Comparison of ENCODE assay signal across 3 cellular contexts in the genomic region with DNA sequence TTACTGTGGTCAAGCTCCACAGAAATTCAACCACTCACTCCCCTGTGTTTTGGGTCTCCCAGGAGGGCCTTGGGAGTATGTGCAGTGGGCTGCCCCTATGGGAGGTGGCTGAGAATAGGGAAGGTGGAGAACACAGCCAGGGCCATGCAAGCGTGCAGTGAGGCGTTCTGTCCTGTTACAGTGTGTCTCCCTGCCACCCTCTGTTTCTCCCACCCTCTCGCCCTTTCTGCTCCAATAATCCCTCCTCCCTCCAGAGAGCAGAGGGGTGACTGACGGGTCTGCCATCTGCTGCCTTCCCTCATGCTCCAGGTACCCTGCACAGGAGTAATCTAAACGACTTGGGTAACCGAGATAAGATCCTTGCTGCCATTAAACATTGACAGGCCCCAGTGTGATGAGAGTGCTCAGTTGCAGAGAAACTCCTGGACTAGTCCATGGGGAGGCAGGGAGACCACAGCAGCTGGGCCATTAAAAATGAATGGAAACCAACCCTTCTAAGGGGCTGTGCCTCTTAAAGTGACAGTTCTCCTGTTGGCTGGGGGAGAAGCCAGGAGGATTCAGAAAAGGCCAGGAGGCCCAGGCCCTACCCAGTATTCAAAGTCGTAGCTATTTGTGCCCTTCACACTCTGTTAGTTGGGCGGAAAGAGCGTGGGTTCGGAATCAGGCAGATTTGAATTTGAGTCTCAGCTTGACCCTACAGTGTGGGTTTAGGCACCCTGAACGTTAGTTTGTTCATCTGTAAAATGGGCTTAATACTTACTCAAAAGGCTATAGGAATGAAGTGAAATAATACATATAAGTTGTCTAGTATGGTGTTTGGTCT.
A peak's percentile ranks its signal among the peaks of the same experiment; 100 is the strongest.
TF ChIP-seq lines count a peak whose summit lies in the region.

No MANE protein-coding gene starts in this region.

TF ChIP-seq in SK-N-SH, 30 proteins besides CTCF, POLR2A, EP300 and RAD21:
- no peak for TF ChIP-seq TCF12 (IDR thresholded peaks at IDR 0.05)
- TF ChIP-seq GATA2 (CRISPR knock-in tag; IDR thresholded peaks at IDR 0.05): peak; percentile 49
- no peak for TF ChIP-seq JUND (IDR thresholded peaks at IDR 0.05)
- TF ChIP-seq FOSL2 (IDR thresholded peaks at IDR 0.05; ENCODE audit: borderline replicate concordance, low read depth): no peak
- no peak for TF ChIP-seq EZH2phosphoT487 (IDR thresholded peaks at IDR 0.05; ENCODE audit: borderline replicate concordance, low read depth)
- TF ChIP-seq CHD2 (IDR thresholded peaks at IDR 0.05; ENCODE audit: low read length, partially characterized antibody): no peak
- TF ChIP-seq TAF1 (IDR thresholded peaks at IDR 0.05; ENCODE audit: borderline replicate concordance, low read depth, low read length): no peak

TF ChIP-seq in SK-N-SH treated with all-trans-retinoic acid at 6 μM for 48 hours, 23 proteins besides CTCF, POLR2A, EP300 and RAD21:
- TF ChIP-seq ZNF565 (CRISPR knock-in tag; conservative IDR thresholded peaks at IDR 0.05; ENCODE audit: low read depth) (no peak), BACH2 (CRISPR knock-in tag; IDR thresholded peaks at IDR 0.05; ENCODE audit: borderline replicate concordance) (no peak), RARB (CRISPR knock-in tag; IDR thresholded peaks at IDR 0.05) (no peak), ZNF8 (CRISPR knock-in tag; IDR thresholded peaks at IDR 0.05) (no peak), ARNTL (CRISPR knock-in tag; IDR thresholded peaks at IDR 0.05; ENCODE audit: borderline replicate concordance, low read depth) (no peak), ZFP30 (CRISPR knock-in tag; IDR thresholded peaks at IDR 0.05) (no peak), ZC3H10 (CRISPR knock-in tag; IDR thresholded peaks at IDR 0.05) (no peak)
- TF ChIP-seq, protein P1, sequence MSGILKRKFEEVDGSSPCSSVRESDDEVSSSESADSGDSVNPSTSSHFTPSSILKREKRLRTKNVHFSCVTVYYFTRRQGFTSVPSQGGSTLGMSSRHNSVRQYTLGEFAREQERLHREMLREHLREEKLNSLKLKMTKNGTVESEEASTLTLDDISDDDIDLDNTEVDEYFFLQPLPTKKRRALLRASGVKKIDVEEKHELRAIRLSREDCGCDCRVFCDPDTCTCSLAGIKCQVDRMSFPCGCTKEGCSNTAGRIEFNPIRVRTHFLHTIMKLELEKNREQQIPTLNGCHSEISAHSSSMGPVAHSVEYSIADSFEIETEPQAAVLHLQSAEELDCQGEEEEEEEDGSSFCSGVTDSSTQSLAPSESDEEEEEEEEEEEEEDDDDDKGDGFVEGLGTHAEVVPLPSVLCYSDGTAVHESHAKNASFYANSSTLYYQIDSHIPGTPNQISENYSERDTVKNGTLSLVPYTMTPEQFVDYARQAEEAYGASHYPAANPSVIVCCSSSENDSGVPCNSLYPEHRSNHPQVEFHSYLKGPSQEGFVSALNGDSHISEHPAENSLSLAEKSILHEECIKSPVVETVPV (CRISPR knock-in tag; IDR thresholded peaks at IDR 0.05): no peak
TF ChIP-seq in SK-N-SH treated with all-trans-retinoic acid at 6 μM for 48 hours: peak in this region for 0.

TF ChIP-seq in GM23338, 12 proteins besides CTCF, POLR2A, EP300 and RAD21:
- TF ChIP-seq STAT1 (IDR thresholded peaks at IDR 0.05; ENCODE audit: unreplicated experiment) (no peak), ZNF114 (CRISPR knock-in tag; IDR thresholded peaks at IDR 0.05) (no peak), JUNB (IDR thresholded peaks at IDR 0.05; ENCODE audit: unreplicated experiment) (no peak), NANOG (IDR thresholded peaks at IDR 0.05; ENCODE audit: borderline replicate concordance) (no peak), ZNF331 (CRISPR knock-in tag; IDR thresholded peaks at IDR 0.05; ENCODE audit: low read depth) (no peak), EZH2phosphoT487 (IDR thresholded peaks at IDR 0.05; ENCODE audit: unreplicated experiment) (no peak), EZH2 (IDR thresholded peaks at IDR 0.05; ENCODE audit: low read depth, unreplicated experiment) (no peak), CREB1 (CRISPR knock-in tag; IDR thresholded peaks at IDR 0.05; ENCODE audit: low read depth) (no peak), POLR2AphosphoS5 (IDR thresholded peaks at IDR 0.05; ENCODE audit: low read depth) (no peak)
- TF ChIP-seq, protein P2, sequence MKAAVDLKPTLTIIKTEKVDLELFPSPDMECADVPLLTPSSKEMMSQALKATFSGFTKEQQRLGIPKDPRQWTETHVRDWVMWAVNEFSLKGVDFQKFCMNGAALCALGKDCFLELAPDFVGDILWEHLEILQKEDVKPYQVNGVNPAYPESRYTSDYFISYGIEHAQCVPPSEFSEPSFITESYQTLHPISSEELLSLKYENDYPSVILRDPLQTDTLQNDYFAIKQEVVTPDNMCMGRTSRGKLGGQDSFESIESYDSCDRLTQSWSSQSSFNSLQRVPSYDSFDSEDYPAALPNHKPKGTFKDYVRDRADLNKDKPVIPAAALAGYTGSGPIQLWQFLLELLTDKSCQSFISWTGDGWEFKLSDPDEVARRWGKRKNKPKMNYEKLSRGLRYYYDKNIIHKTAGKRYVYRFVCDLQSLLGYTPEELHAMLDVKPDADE (IDR thresholded peaks at IDR 0.05): no peak
- TF ChIP-seq, protein P3, sequence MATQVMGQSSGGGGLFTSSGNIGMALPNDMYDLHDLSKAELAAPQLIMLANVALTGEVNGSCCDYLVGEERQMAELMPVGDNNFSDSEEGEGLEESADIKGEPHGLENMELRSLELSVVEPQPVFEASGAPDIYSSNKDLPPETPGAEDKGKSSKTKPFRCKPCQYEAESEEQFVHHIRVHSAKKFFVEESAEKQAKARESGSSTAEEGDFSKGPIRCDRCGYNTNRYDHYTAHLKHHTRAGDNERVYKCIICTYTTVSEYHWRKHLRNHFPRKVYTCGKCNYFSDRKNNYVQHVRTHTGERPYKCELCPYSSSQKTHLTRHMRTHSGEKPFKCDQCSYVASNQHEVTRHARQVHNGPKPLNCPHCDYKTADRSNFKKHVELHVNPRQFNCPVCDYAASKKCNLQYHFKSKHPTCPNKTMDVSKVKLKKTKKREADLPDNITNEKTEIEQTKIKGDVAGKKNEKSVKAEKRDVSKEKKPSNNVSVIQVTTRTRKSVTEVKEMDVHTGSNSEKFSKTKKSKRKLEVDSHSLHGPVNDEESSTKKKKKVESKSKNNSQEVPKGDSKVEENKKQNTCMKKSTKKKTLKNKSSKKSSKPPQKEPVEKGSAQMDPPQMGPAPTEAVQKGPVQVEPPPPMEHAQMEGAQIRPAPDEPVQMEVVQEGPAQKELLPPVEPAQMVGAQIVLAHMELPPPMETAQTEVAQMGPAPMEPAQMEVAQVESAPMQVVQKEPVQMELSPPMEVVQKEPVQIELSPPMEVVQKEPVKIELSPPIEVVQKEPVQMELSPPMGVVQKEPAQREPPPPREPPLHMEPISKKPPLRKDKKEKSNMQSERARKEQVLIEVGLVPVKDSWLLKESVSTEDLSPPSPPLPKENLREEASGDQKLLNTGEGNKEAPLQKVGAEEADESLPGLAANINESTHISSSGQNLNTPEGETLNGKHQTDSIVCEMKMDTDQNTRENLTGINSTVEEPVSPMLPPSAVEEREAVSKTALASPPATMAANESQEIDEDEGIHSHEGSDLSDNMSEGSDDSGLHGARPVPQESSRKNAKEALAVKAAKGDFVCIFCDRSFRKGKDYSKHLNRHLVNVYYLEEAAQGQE (IDR thresholded peaks at IDR 0.05; ENCODE audit: unreplicated experiment): no peak
- TF ChIP-seq, protein P4, sequence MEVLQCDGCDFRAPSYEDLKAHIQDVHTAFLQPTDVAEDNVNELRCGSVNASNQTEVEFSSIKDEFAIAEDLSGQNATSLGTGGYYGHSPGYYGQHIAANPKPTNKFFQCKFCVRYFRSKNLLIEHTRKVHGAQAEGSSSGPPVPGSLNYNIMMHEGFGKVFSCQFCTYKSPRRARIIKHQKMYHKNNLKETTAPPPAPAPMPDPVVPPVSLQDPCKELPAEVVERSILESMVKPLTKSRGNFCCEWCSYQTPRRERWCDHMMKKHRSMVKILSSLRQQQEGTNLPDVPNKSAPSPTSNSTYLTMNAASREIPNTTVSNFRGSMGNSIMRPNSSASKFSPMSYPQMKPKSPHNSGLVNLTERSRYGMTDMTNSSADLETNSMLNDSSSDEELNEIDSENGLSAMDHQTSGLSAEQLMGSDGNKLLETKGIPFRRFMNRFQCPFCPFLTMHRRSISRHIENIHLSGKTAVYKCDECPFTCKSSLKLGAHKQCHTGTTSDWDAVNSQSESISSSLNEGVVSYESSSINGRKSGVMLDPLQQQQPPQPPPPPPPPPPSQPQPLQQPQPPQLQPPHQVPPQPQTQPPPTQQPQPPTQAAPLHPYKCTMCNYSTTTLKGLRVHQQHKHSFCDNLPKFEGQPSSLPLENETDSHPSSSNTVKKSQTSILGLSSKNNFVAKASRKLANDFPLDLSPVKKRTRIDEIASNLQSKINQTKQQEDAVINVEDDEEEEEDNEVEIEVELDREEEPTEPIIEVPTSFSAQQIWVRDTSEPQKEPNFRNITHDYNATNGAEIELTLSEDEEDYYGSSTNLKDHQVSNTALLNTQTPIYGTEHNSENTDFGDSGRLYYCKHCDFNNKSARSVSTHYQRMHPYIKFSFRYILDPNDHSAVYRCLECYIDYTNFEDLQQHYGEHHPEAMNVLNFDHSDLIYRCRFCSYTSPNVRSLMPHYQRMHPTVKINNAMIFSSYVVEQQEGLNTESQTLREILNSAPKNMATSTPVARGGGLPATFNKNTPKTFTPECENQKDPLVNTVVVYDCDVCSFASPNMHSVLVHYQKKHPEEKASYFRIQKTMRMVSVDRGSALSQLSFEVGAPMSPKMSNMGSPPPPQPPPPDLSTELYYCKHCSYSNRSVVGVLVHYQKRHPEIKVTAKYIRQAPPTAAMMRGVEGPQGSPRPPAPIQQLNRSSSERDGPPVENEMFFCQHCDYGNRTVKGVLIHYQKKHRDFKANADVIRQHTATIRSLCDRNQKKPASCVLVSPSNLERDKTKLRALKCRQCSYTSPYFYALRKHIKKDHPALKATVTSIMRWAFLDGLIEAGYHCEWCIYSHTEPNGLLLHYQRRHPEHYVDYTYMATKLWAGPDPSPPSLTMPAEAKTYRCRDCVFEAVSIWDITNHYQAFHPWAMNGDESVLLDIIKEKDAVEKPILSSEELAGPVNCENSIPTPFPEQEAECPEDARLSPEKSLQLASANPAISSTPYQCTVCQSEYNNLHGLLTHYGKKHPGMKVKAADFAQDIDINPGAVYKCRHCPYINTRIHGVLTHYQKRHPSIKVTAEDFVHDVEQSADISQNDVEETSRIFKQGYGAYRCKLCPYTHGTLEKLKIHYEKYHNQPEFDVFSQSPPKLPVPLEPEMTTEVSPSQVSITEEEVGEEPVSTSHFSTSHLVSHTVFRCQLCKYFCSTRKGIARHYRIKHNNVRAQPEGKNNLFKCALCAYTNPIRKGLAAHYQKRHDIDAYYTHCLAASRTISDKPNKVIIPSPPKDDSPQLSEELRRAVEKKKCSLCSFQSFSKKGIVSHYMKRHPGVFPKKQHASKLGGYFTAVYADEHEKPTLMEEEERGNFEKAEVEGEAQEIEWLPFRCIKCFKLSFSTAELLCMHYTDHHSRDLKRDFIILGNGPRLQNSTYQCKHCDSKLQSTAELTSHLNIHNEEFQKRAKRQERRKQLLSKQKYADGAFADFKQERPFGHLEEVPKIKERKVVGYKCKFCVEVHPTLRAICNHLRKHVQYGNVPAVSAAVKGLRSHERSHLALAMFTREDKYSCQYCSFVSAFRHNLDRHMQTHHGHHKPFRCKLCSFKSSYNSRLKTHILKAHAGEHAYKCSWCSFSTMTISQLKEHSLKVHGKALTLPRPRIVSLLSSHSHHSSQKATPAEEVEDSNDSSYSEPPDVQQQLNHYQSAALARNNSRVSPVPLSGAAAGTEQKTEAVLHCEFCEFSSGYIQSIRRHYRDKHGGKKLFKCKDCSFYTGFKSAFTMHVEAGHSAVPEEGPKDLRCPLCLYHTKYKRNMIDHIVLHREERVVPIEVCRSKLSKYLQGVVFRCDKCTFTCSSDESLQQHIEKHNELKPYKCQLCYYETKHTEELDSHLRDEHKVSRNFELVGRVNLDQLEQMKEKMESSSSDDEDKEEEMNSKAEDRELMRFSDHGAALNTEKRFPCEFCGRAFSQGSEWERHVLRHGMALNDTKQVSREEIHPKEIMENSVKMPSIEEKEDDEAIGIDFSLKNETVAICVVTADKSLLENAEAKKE (CRISPR knock-in tag; IDR thresholded peaks at IDR 0.05): no peak
